ENCODE assay signal across 1 cellular context in the genomic region with DNA sequence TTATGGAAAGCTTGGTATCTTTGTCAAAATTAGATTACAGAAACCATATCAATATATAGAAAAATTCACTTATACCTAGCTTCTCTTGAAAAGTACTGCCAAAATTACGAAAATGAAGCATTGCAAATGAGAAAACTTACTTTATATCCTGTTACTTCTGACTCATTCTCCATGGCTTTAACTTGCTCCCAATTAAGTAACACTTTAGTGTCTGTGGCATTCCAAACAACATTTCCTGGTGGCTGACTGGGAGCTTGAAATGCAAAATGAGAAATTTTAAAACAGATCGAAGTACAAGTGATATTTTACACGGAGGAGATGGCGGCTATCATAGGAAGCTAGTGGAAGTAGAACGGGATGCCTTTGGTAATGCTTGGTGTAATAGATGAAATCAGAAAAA.
TF ChIP-seq lines count a peak whose summit lies in the region.

No MANE protein-coding gene starts in this region.

TF ChIP-seq in GM23338, 12 proteins besides CTCF, POLR2A, EP300 and RAD21 (continued from another document):
- TF ChIP-seq, protein P1, sequence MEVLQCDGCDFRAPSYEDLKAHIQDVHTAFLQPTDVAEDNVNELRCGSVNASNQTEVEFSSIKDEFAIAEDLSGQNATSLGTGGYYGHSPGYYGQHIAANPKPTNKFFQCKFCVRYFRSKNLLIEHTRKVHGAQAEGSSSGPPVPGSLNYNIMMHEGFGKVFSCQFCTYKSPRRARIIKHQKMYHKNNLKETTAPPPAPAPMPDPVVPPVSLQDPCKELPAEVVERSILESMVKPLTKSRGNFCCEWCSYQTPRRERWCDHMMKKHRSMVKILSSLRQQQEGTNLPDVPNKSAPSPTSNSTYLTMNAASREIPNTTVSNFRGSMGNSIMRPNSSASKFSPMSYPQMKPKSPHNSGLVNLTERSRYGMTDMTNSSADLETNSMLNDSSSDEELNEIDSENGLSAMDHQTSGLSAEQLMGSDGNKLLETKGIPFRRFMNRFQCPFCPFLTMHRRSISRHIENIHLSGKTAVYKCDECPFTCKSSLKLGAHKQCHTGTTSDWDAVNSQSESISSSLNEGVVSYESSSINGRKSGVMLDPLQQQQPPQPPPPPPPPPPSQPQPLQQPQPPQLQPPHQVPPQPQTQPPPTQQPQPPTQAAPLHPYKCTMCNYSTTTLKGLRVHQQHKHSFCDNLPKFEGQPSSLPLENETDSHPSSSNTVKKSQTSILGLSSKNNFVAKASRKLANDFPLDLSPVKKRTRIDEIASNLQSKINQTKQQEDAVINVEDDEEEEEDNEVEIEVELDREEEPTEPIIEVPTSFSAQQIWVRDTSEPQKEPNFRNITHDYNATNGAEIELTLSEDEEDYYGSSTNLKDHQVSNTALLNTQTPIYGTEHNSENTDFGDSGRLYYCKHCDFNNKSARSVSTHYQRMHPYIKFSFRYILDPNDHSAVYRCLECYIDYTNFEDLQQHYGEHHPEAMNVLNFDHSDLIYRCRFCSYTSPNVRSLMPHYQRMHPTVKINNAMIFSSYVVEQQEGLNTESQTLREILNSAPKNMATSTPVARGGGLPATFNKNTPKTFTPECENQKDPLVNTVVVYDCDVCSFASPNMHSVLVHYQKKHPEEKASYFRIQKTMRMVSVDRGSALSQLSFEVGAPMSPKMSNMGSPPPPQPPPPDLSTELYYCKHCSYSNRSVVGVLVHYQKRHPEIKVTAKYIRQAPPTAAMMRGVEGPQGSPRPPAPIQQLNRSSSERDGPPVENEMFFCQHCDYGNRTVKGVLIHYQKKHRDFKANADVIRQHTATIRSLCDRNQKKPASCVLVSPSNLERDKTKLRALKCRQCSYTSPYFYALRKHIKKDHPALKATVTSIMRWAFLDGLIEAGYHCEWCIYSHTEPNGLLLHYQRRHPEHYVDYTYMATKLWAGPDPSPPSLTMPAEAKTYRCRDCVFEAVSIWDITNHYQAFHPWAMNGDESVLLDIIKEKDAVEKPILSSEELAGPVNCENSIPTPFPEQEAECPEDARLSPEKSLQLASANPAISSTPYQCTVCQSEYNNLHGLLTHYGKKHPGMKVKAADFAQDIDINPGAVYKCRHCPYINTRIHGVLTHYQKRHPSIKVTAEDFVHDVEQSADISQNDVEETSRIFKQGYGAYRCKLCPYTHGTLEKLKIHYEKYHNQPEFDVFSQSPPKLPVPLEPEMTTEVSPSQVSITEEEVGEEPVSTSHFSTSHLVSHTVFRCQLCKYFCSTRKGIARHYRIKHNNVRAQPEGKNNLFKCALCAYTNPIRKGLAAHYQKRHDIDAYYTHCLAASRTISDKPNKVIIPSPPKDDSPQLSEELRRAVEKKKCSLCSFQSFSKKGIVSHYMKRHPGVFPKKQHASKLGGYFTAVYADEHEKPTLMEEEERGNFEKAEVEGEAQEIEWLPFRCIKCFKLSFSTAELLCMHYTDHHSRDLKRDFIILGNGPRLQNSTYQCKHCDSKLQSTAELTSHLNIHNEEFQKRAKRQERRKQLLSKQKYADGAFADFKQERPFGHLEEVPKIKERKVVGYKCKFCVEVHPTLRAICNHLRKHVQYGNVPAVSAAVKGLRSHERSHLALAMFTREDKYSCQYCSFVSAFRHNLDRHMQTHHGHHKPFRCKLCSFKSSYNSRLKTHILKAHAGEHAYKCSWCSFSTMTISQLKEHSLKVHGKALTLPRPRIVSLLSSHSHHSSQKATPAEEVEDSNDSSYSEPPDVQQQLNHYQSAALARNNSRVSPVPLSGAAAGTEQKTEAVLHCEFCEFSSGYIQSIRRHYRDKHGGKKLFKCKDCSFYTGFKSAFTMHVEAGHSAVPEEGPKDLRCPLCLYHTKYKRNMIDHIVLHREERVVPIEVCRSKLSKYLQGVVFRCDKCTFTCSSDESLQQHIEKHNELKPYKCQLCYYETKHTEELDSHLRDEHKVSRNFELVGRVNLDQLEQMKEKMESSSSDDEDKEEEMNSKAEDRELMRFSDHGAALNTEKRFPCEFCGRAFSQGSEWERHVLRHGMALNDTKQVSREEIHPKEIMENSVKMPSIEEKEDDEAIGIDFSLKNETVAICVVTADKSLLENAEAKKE (CRISPR knock-in tag; IDR thresholded peaks at IDR 0.05), result no peak
- TF ChIP-seq, protein P2, sequence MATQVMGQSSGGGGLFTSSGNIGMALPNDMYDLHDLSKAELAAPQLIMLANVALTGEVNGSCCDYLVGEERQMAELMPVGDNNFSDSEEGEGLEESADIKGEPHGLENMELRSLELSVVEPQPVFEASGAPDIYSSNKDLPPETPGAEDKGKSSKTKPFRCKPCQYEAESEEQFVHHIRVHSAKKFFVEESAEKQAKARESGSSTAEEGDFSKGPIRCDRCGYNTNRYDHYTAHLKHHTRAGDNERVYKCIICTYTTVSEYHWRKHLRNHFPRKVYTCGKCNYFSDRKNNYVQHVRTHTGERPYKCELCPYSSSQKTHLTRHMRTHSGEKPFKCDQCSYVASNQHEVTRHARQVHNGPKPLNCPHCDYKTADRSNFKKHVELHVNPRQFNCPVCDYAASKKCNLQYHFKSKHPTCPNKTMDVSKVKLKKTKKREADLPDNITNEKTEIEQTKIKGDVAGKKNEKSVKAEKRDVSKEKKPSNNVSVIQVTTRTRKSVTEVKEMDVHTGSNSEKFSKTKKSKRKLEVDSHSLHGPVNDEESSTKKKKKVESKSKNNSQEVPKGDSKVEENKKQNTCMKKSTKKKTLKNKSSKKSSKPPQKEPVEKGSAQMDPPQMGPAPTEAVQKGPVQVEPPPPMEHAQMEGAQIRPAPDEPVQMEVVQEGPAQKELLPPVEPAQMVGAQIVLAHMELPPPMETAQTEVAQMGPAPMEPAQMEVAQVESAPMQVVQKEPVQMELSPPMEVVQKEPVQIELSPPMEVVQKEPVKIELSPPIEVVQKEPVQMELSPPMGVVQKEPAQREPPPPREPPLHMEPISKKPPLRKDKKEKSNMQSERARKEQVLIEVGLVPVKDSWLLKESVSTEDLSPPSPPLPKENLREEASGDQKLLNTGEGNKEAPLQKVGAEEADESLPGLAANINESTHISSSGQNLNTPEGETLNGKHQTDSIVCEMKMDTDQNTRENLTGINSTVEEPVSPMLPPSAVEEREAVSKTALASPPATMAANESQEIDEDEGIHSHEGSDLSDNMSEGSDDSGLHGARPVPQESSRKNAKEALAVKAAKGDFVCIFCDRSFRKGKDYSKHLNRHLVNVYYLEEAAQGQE (IDR thresholded peaks at IDR 0.05; ENCODE audit: unreplicated experiment), result no peak
- TF ChIP-seq ZNF114 (CRISPR knock-in tag; IDR thresholded peaks at IDR 0.05) (no peak), CREB1 (CRISPR knock-in tag; IDR thresholded peaks at IDR 0.05; ENCODE audit: low read depth) (no peak), JUNB (IDR thresholded peaks at IDR 0.05; ENCODE audit: unreplicated experiment) (no peak), EZH2phosphoT487 (IDR thresholded peaks at IDR 0.05; ENCODE audit: unreplicated experiment) (no peak), EZH2 (IDR thresholded peaks at IDR 0.05; ENCODE audit: low read depth, unreplicated experiment) (no peak), STAT1 (IDR thresholded peaks at IDR 0.05; ENCODE audit: unreplicated experiment) (no peak)
- TF ChIP-seq, protein P3, sequence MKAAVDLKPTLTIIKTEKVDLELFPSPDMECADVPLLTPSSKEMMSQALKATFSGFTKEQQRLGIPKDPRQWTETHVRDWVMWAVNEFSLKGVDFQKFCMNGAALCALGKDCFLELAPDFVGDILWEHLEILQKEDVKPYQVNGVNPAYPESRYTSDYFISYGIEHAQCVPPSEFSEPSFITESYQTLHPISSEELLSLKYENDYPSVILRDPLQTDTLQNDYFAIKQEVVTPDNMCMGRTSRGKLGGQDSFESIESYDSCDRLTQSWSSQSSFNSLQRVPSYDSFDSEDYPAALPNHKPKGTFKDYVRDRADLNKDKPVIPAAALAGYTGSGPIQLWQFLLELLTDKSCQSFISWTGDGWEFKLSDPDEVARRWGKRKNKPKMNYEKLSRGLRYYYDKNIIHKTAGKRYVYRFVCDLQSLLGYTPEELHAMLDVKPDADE (IDR thresholded peaks at IDR 0.05), result no peak
